ENCODE assay signal across 8 cellular contexts in genomic region chr4:140754918-140755810, GRCh38. TPM values are rescaled to one million over a fixed set of nuclear protein-coding genes. Genes with fewer than 3 reads are reported as not detected.
DNase-seq lines count a peak whose midpoint lies in the region; ATAC-seq and TF ChIP-seq lines count a peak whose summit lies in the region.

No MANE protein-coding gene starts in this region.

- H3K27ac ChIP-seq in GM23248 (peak overlapping the region; percentile 64), SK-N-MC (peak overlapping the region; percentile 84; the same call in 1 of the 2 replicates), substantia nigra (ENCODE audit: low read depth, low read length, poor library complexity, severe bottlenecking) (peak overlapping the region; percentile 80)

- H3K36me3 ChIP-seq in GM23248 (ENCODE audit: low read depth), result no peaks in the 10 kb centered on the region
- H3K36me3 ChIP-seq in SK-N-MC (ENCODE audit: insufficient read depth, low read length), result peaks cover 39% of the 10 kb centered on the region

- no peaks in the 10 kb centered on the region for H3K9me3 ChIP-seq in GM23248 (ENCODE audit: low read depth)
- H3K9me3 ChIP-seq in SK-N-MC (ENCODE audit: low read depth, low read length), result no peaks in the 10 kb centered on the region

- no peaks in the 10 kb centered on the region for H3K27me3 ChIP-seq in GM23248 (replicated peaks; ENCODE audit: insufficient read depth)

- H3K4me1 ChIP-seq in GM23248 (ENCODE audit: insufficient read depth), result 0 out of 2 replicates have a peak, but pooled peaks cover 5% of the 10 kb centered on the region

- H3F3A ChIP-seq in GM23248 (ENCODE audit: insufficient read depth), result peaks cover 13% of the 10 kb centered on the region; the same call in 1 of the 2 replicates

- 16 to 29% methylated on average over 9 to 13 of the region's 13 CpGs for WGBS in GM23248 (ENCODE audit: low coverage in 1 of 2, low lambda C conversion rate in 2 of 2, missing lambda C conversion rate in 2 of 2), 2 experiments

- H2AFZ ChIP-seq in GM23248, result peak overlapping the region; percentile 76

- DNase-seq in AG09309 (ENCODE audit: low read depth), result no peak
- peak; percentile 20 for DNase-seq in GM23248
- no peak for DNase-seq in SK-N-MC (ENCODE audit: low read depth, low spot score)
- DNase-seq in substantia nigra (lab: John Stamatoyannopoulos, UW), result no peak
- DNase-seq in T-helper 9 cell, result no peak
- no peak for DNase-seq in SKM-1 treated with dmso at 0.1 percent for 144 hours (lab: John Stamatoyannopoulos, UW; ENCODE audit: unreplicated experiment)

- H3K79me2 ChIP-seq in GM23248 (ENCODE audit: insufficient read depth), result peaks cover 51% of the 10 kb centered on the region

- H3K4me2 ChIP-seq in GM23248 (ENCODE audit: unreplicated experiment), result peak overlapping the region; percentile 87

- H3K9ac ChIP-seq in GM23248, result peak overlapping the region; percentile 79
- H3K9ac ChIP-seq in SK-N-MC (ENCODE audit: insufficient read length), result peak overlapping the region; percentile 85

- H4K20me1 ChIP-seq in GM23248 (ENCODE audit: insufficient read depth), result no peaks in the 10 kb centered on the region

- peak overlapping the region; percentile 75 for H3K4me3 ChIP-seq in AG09309 (ENCODE audit: control insufficient read depth, low read depth, low read length)
- H3K4me3 ChIP-seq in GM23248, result peak overlapping the region; percentile 81
- H3K4me3 ChIP-seq in SK-N-MC, result peak overlapping the region; percentile 88
- H3K4me3 ChIP-seq in iPS-11a (ENCODE audit: low read depth, low read length), result peak overlapping the region; percentile 51

- in situ Hi-C loops in GM23248 (cut with MboI), result no loop called here

- no peak for ATAC-seq in HG03039 (IDR thresholded peaks at IDR 0.05; ENCODE audit: unreplicated experiment)

- no peaks in the 10 kb centered on the region for H3K9me2 ChIP-seq in GM23248 (ENCODE audit: insufficient read depth)

- no peak for TF ChIP-seq CTCF in AG09309 (IDR thresholded peaks at IDR 0.05; ENCODE audit: control insufficient read depth, insufficient read depth, low read depth, low read length, missing control alignments)

RNA-seq across cellular contexts. Expression of gene TBC1D9, which starts 1.0 kb away (rescaled TPM):
- 14.4 and 18.3 TPM in 2 replicates for total RNA-seq in GM23248 (2014; rRNA removed; shearing (Covaris generic))
- polyA plus RNA-seq in GM23248 (2016; fragmentation: Nextera tagmentation; extraction: Ambion mirVana), result 4.4 and 4.6 TPM in 2 replicates
